ENCODE assay signal across 8 cellular contexts in the genomic region with DNA sequence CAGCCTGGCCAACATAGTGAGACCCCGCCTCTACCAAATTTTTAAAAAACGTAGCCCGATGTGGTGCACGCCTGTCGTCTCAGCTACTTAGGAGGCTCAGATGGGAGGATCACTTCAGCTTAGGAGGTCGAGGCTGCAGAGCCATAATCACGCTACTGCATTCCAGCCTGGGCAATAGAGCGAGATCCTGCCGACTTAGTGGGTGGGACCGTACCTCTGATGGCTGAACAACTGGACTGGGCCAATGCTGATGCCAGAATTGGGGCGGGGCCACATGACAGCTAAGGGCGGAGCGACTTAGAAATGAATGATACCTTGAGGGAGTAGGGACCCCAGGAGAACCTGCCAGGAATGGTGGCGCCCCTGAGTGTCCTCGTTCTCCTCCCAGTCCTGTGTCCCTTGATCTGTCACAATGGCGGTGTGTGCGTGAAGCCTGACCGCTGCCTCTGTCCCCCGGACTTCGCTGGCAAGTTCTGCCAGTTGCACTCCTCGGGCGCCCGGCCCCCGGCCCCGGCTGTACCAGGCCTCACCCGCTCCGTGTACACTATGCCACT. TPM values are rescaled to one million over a fixed set of nuclear protein-coding genes. Genes with fewer than 3 reads are reported as not detected.
A peak's percentile ranks its signal among the peaks of the same experiment; 100 is the strongest.
DNase-seq lines count a peak whose midpoint lies in the region; ATAC-seq and TF ChIP-seq lines count a peak whose summit lies in the region.

No MANE protein-coding gene starts in this region.

- peaks cover 13 to 30% (median 18%) of the 10 kb centered on the region in 5 donors for H3K27me3 Mint-ChIP-seq in naive thymus-derived CD4-positive, alpha-beta T cell

- intact Hi-C loops in breast epithelium (cut with DNase I; ENCODE audit: low total_unique reads) = no loop called here
- intact Hi-C loops in naive thymus-derived CD4-positive, alpha-beta T cell (cut with micrococcal nuclease) = loop anchor here (1.0 to 10.0 kb wide), 11 partner anchors 9 to 950 kb away; a partner anchor contains a TSS

- peaks cover 17 to 81% (median 70%) of the 10 kb centered on the region in 7 donors for H3K4me1 Mint-ChIP-seq in naive thymus-derived CD4-positive, alpha-beta T cell

- in situ Hi-C loops in ACHN (cut with HindIII; ENCODE audit: low pct_ligation_motif_present, low pct_unique_long_range_greater_than_20kb, low sequenced_read_pairs) = no loop called here

- H3K36me3 Mint-ChIP-seq in naive thymus-derived CD4-positive, alpha-beta T cell = no peaks in the 10 kb centered on the region

- H3K27ac ChIP-seq in breast epithelium = peak overlapping the region; percentile 86 to 89
- peak overlapping the region; percentile 71 for H3K27ac ChIP-seq in naive thymus-derived CD4-positive, alpha-beta T cell (ENCODE audit: low read depth, low read length)

- CTCF ChIA-PET in naive thymus-derived CD4-positive, alpha-beta T cell (lab: Charles Lee) = interaction anchor here (0.7 to 4.4 kb wide), 7 partner anchors 11 to 704 kb away, joined by 3 to 42 read pairs (median 5); no protein-coding TSS in a partner anchor

- H3K4me3 Mint-ChIP-seq in naive thymus-derived CD4-positive, alpha-beta T cell = peak overlapping the region; percentile 84 to 98 (median 88)

- H3K9me3 ChIP-seq in BE2C (no peaks in the 10 kb centered on the region), breast epithelium (no peaks in the 10 kb centered on the region)
- no peaks in the 10 kb centered on the region for H3K9me3 ChIP-seq in naive thymus-derived CD4-positive, alpha-beta T cell (ENCODE audit: control insufficient read depth in 2 of 3, low read length in 3 of 3)

- no peak for ATAC-seq in naive thymus-derived CD4-positive, alpha-beta T cell
- no peak for ATAC-seq in HG03095 (IDR thresholded peaks at IDR 0.05; ENCODE audit: unreplicated experiment)
- ATAC-seq in GM21786 (IDR thresholded peaks at IDR 0.05; ENCODE audit: unreplicated experiment) = no peak
- ATAC-seq in HG02798 (IDR thresholded peaks at IDR 0.05; ENCODE audit: poor library complexity, unreplicated experiment) = no peak

- H3K27me3 ChIP-seq in BE2C (peaks cover 27% of the 10 kb centered on the region), breast epithelium (no peaks in the 10 kb centered on the region)
- peaks cover 4 to 16% of the 10 kb centered on the region in 2 donors for H3K27me3 ChIP-seq in naive thymus-derived CD4-positive, alpha-beta T cell (ENCODE audit: control insufficient read depth in 2 of 2, insufficient read depth in 2 of 2, low read length in 2 of 2)

- peak overlapping the region; percentile 50 for H3K4me3 ChIP-seq in BE2C (ENCODE audit: low read depth, low read length)
- H3K4me3 ChIP-seq in Jurkat, Clone E6-1 (ENCODE audit: low read length) = peak overlapping the region; percentile 66
- H3K4me3 ChIP-seq in breast epithelium = peak overlapping the region; percentile 38 to 70 (median 59)
- H3K4me3 ChIP-seq in naive thymus-derived CD4-positive, alpha-beta T cell (ENCODE audit: low read length) = peak overlapping the region; percentile 72

- no peaks in the 10 kb centered on the region for H3K36me3 ChIP-seq in BE2C
- H3K36me3 ChIP-seq in breast epithelium = no peaks in the 10 kb centered on the region
- H3K36me3 ChIP-seq in naive thymus-derived CD4-positive, alpha-beta T cell (ENCODE audit: control insufficient read depth in 2 of 3, insufficient read depth in 3 of 3, low read length in 3 of 3) = no peaks in the 10 kb centered on the region

- no peak for TF ChIP-seq CTCF in BE2C (IDR thresholded peaks at IDR 0.05; ENCODE audit: low read depth, low read length)
- no peak for TF ChIP-seq CTCF in breast epithelium (IDR thresholded peaks at IDR 0.05)

- peaks cover 7% of the 10 kb centered on the region for H3K4me1 ChIP-seq in BE2C
- peaks cover 15 to 17% of the 10 kb centered on the region in 2 donors for H3K4me1 ChIP-seq in breast epithelium
- H3K4me1 ChIP-seq in naive thymus-derived CD4-positive, alpha-beta T cell (ENCODE audit: control insufficient read depth in 2 of 2, insufficient read depth in 2 of 2, low read length in 2 of 2) = peaks cover 52 to 60% of the 10 kb centered on the region in 2 donors

- peak overlapping the region; percentile 85 to 94 (median 91) for H3K27ac Mint-ChIP-seq in naive thymus-derived CD4-positive, alpha-beta T cell

- peaks cover 0 to 2% (median 0%) of the 10 kb centered on the region in 11 donors for H3K9me3 Mint-ChIP-seq in naive thymus-derived CD4-positive, alpha-beta T cell

- no peak for DNase-seq in BE2C
- DNase-seq in Jurkat, Clone E6-1 (ENCODE audit: low read depth, low spot score) = no peak
- no peak for DNase-seq in breast epithelium (ENCODE audit: low spot score in 2 of 2)
- DNase-seq in naive thymus-derived CD4-positive, alpha-beta T cell = no peak
- no peak for DNase-seq in ACHN

- POLR2A ChIA-PET in naive thymus-derived CD4-positive, alpha-beta T cell (lab: Charles Lee) = interaction anchor here (0.5 to 4.2 kb wide), 13 partner anchors 8 to 574 kb away, joined by 3 to 34 read pairs (median 5); no protein-coding TSS in a partner anchor

- TF ChIP-seq POLR2A in breast epithelium (IDR thresholded peaks at IDR 0.05) = no peak

RNA-seq across cellular contexts. Expression of a gene that starts 3.6 kb away (rescaled TPM):
- polyA plus RNA-seq in BE2C (2012; ENCODE audit: insufficient read depth, insufficient read length, low read depth) = 116 TPM
- polyA plus RNA-seq in Jurkat, Clone E6-1 (2012; ENCODE audit: insufficient read depth, insufficient read length) = 72.0 TPM
- total RNA-seq in breast epithelium = 100 to 1,000 TPM in 1 of 3 donors, 10 to 100 TPM in 2; 52.7 to 130 (median 89.1) TPM
- 100 to 1,000 TPM in 4 of 5 experiments, 10 to 100 TPM in 1; 62.4 to 116 (median 111) TPM for total RNA-seq in naive thymus-derived CD4-positive, alpha-beta T cell
- 10 to 100 TPM; 21.8 to 41.4 TPM for polyA plus RNA-seq in naive thymus-derived CD4-positive, alpha-beta T cell

RNA-seq across cellular contexts. Expression of a gene that starts 28.1 kb away (rescaled TPM):
- polyA plus RNA-seq in BE2C (2012; ENCODE audit: insufficient read depth, insufficient read length, low read depth) = 58.0 TPM
- 222 TPM for polyA plus RNA-seq in Jurkat, Clone E6-1 (2012; ENCODE audit: insufficient read depth, insufficient read length)
- 10 to 100 TPM; 25.8 to 42.9 (median 34.1) TPM for total RNA-seq in breast epithelium
- 100 to 1,000 TPM in 4 of 5 experiments, 10 to 100 TPM in 1; 98.4 to 218 (median 139) TPM for total RNA-seq in naive thymus-derived CD4-positive, alpha-beta T cell
- 100 to 1,000 TPM in 1 of 2 donors, 10 to 100 TPM in 1; 92.8 to 140 TPM for polyA plus RNA-seq in naive thymus-derived CD4-positive, alpha-beta T cell
